15 cellular contexts compared by ENCODE assay signal in the genomic region with DNA sequence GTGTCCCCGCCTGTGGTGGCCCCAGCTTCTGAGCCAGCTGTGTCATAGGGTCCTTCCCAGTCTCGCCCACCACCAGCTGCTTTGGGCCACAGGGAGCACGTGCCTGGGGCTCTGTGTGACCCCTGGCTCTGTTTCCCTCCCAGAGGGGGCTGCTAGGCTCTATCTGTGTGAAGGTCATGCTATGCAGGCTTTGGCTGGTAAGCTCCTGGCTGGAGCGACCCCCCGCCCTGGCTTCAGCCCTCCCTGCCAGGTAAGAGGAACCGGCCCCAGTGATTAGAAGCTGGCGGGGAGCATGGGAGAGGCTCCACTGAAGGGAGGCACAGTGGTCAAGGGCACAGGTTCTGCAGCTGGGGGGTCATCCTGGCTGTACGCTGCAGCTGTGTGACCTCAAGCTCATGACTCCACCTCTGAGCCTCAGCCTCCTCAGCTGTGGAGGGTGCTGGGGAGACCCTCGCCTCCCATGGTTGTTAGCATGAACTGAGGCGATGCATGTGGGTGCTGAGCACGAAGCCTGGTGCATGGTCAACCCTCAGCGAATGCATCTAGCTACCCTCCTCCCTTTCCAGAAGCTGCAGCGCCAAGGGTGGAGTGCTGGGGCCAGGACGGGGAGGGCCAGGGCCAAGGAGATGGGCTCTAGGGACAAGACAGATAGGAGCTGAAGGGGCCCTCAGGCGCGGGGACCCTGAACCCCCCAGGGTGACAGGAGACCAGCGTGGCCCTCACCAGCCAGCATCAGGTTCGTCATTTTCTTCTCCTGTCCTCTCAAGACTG.
"Had no signal": no experiment of that assay in that cellular context is flagged by ENCODE, and none has a peak within 500 bp of the region (broad histone marks: within the 10 kb centered on the region; RNA-seq: fewer than 3 reads in every experiment).

No MANE protein-coding gene starts in this region.

- DNase-seq: activated CD4-positive, alpha-beta T cell treated with anti-CD3 and anti-CD28 coated beads, Interleukin-2, amount 50 U/mL, for 1 hour; activated CD4-positive, CD25-positive, alpha-beta regulatory T cell; activated T-cell treated with anti-CD3 and anti-CD28 coated beads, Interleukin-2, amount 50 U/mL, for 72 hours; aorta; endodermal cell; mesendoderm; nucleus accumbens; psoas muscle had no signal

- ATAC-seq: activated T-cell treated with anti-CD3 and anti-CD28 coated beads, Interleukin-2, amount 50 U/mL, for 72 hours; left lung; psoas muscle had no signal

- H3K4me3 Mint-ChIP-seq: activated T-cell treated with anti-CD3 and anti-CD28 coated beads, Interleukin-2, amount 50 U/mL, for 72 hours; endodermal cell; natural killer cell treated with Interleukin-12 subunit alpha and Interleukin-12 subunit beta and Interleukin-15 and Interleukin-18, amount 100 ng/mL, for 72 hours; stimulated activated naive CD8-positive, alpha-beta T cell treated with anti-CD3 and anti-CD28 coated beads, Interleukin-15, Interleukin-2, amounts not matched to agents 100 ng/mL and 50 ng/mL, for 24 hours had no signal

- H3K36me3 ChIP-seq: left lung, right lobe of liver, SJSA1, upper lobe of left lung had no signal

- H3K27ac Mint-ChIP-seq: activated T-cell treated with anti-CD3 and anti-CD28 coated beads, Interleukin-2, amount 50 U/mL, for 72 hours; endodermal cell; natural killer cell treated with Interleukin-12 subunit alpha and Interleukin-12 subunit beta and Interleukin-15 and Interleukin-18, amount 100 ng/mL, for 72 hours; stimulated activated naive CD8-positive, alpha-beta T cell treated with anti-CD3 and anti-CD28 coated beads, Interleukin-15, Interleukin-2, amounts not matched to agents 100 ng/mL and 50 ng/mL, for 24 hours had no signal

- H3K27ac ChIP-seq: left lung, psoas muscle, right lobe of liver, SJSA1, upper lobe of left lung had no signal

- H3K27me3 ChIP-seq: right lobe of liver, upper lobe of left lung had no signal

- H3K9me3 Mint-ChIP-seq: activated T-cell treated with anti-CD3 and anti-CD28 coated beads, Interleukin-2, amount 50 U/mL, for 72 hours; endodermal cell; natural killer cell treated with Interleukin-12 subunit alpha and Interleukin-12 subunit beta and Interleukin-15 and Interleukin-18, amount 100 ng/mL, for 72 hours; stimulated activated naive CD8-positive, alpha-beta T cell treated with anti-CD3 and anti-CD28 coated beads, Interleukin-15, Interleukin-2, amounts not matched to agents 100 ng/mL and 50 ng/mL, for 24 hours had no signal

- H3K4me3 ChIP-seq: left lung, psoas muscle, right lobe of liver, SJSA1, smooth muscle cell, upper lobe of left lung had no signal

- H3K36me3 Mint-ChIP-seq: natural killer cell treated with Interleukin-12 subunit alpha and Interleukin-12 subunit beta and Interleukin-15 and Interleukin-18, amount 100 ng/mL, for 72 hours had no signal

- H3K4me1 ChIP-seq: left lung, psoas muscle, right lobe of liver, SJSA1, upper lobe of left lung had no signal

- H3K9me3 ChIP-seq: left lung, psoas muscle, right lobe of liver, SJSA1, upper lobe of left lung had no signal
